Comparison of ENCODE assay signal across 8 cellular contexts in genomic region chr22:19448076-19448607, GRCh38. TPM values are rescaled to one million over a fixed set of nuclear protein-coding genes. Genes with fewer than 3 reads are reported as not detected.
A peak's percentile ranks its signal among the peaks of the same experiment; 100 is the strongest.
DNase-seq lines count a peak whose midpoint lies in the region; ATAC-seq and TF ChIP-seq lines count a peak whose summit lies in the region.

No MANE protein-coding gene starts in this region.

- H3K4me3 Mint-ChIP-seq in dendritic cell treated with granulocyte-macrophage colony-stimulating factor and Interleukin-4, amounts not matched to agents 40 ng/mL and 50 ng/mL, for 4 days: peak overlapping the region; percentile 96

- H3K27me3 ChIP-seq in IMR-90 (ENCODE audit: control insufficient read depth, insufficient read depth, low read length) (no peaks in the 10 kb centered on the region), SJSA1 (replicated peaks) (no peaks in the 10 kb centered on the region), liver (ENCODE audit: control insufficient read depth in 4 of 4, insufficient read depth in 4 of 4, low read length in 3 of 4) (no peaks in the 10 kb centered on the region)

- peak; percentile 68 for DNase-seq in DMS153 treated with DMSO at 0.1 percent for 48 hours (lab: John Stamatoyannopoulos, UW; ENCODE audit: unreplicated experiment)
- DNase-seq in IMR-90: peak; percentile 43
- no peak for DNase-seq in SJSA1 (ENCODE audit: low read depth in 1 of 2, low spot score in 2 of 2)
- no peak for DNase-seq in HUDEP-2 (lab: John Stamatoyannopoulos, UW; ENCODE audit: unreplicated experiment in 76 of 76)

- H3K4ac ChIP-seq in IMR-90 (ENCODE audit: low read depth, low read length): peak overlapping the region; percentile 76

- H3K4me3 ChIP-seq in IMR-90 (ENCODE audit: insufficient read depth, low read depth, low read length): peak overlapping the region; percentile 81
- H3K4me3 ChIP-seq in SJSA1: peak overlapping the region; percentile 95
- H3K4me3 ChIP-seq in liver (ENCODE audit: low read depth in 1 of 3, low read length in 3 of 3): peak overlapping the region; percentile 68 to 91 (median 89)

- 10% methylated on average over 6 of the region's 14 CpGs; no CpG with 5 or more reads in 1 of the 2 experiments for WGBS in IMR-90 (ENCODE audit: extremely low coverage in 2 of 2, insufficient read length in 1 of 2), 2 experiments
- 23% methylated on average over 14 of the region's 14 CpGs for WGBS in liver

- TF ChIP-seq RAD21 in IMR-90 (IDR thresholded peaks at IDR 0.05; ENCODE audit: low read length) (no peak), liver (IDR thresholded peaks at IDR 0.05) (no peak)

- peaks cover 41% of the 10 kb centered on the region for H3K4me1 Mint-ChIP-seq in dendritic cell treated with granulocyte-macrophage colony-stimulating factor and Interleukin-4, amounts not matched to agents 40 ng/mL and 50 ng/mL, for 4 days (ENCODE audit: low read depth)

- POLR2A ChIA-PET in IMR-90 (lab: Charles Lee; ENCODE audit: unreplicated experiment): no interaction called here

- H3K4me2 ChIP-seq in IMR-90 (ENCODE audit: low read depth, low read length): peak overlapping the region; percentile 98

- TF ChIP-seq CTCF in IMR-90 (conservative IDR thresholded peaks at IDR 0.05; ENCODE audit: low read depth, low read length) (no peak), liver (IDR thresholded peaks at IDR 0.05; ENCODE audit: low read depth, low read length, missing input control) (no peak)

- H2BK15ac ChIP-seq in IMR-90 (ENCODE audit: low read depth, low read length): no peak overlapping the region

- peaks cover 23 to 35% of the 10 kb centered on the region in 2 experiments; a peak in 3 of 4 replicates for H3K79me1 ChIP-seq in IMR-90 (ENCODE audit: low read depth in 1 of 2, low read length in 2 of 2)

- H4K5ac ChIP-seq in IMR-90 (ENCODE audit: low read depth, low read length): peak overlapping the region; percentile 58

- H3K36me3 ChIP-seq in IMR-90 (ENCODE audit: control insufficient read depth, insufficient read depth, low read length) (peaks cover 27% of the 10 kb centered on the region), SJSA1 (peaks cover 80% of the 10 kb centered on the region), liver (ENCODE audit: control insufficient read depth in 4 of 4, insufficient read depth in 3 of 4, low read depth in 1 of 4, low read length in 3 of 4) (peaks cover 0 to 33% (median 20%) of the 10 kb centered on the region in 4 donors)

- H2BK20ac ChIP-seq in IMR-90 (ENCODE audit: low read depth, low read length): no peak overlapping the region

- peaks cover 10% of the 10 kb centered on the region for H3K9me1 ChIP-seq in IMR-90 (ENCODE audit: insufficient read depth, low read length)

- peak; percentile 22 for ATAC-seq in GM21367 (IDR thresholded peaks at IDR 0.05; ENCODE audit: unreplicated experiment)
- peak; percentile 62 for ATAC-seq in IMR-90 (ENCODE audit: low read depth)

- H3K9me3 ChIP-seq in IMR-90 (ENCODE audit: control insufficient read depth, insufficient read depth, low read length) (no peaks in the 10 kb centered on the region), SJSA1 (replicated peaks) (no peaks in the 10 kb centered on the region), liver (ENCODE audit: control insufficient read depth in 4 of 4, low read length in 3 of 4) (no peaks in the 10 kb centered on the region)

- in situ Hi-C loops in IMR-90 (cut with MboI; ENCODE audit: low sequenced_read_pairs): loop anchor here (10.0 kb wide), 1 partner anchor 63 kb away; no protein-coding TSS in a partner anchor

- peak overlapping the region; percentile 82 for H3K27ac Mint-ChIP-seq in dendritic cell treated with granulocyte-macrophage colony-stimulating factor and Interleukin-4, amounts not matched to agents 40 ng/mL and 50 ng/mL, for 4 days

- H3K56ac ChIP-seq in IMR-90 (ENCODE audit: extremely low read depth, insufficient read depth, low read length): peak overlapping the region; percentile 26; the same call in 1 of the 2 replicates

- H3K18ac ChIP-seq in IMR-90 (ENCODE audit: low read depth, low read length): peak overlapping the region; percentile 16; the same call in 1 of the 2 replicates

- H4K91ac ChIP-seq in IMR-90 (ENCODE audit: insufficient read depth, low read depth, low read length): peak overlapping the region; percentile 50; the same call in 1 of the 2 replicates

- peak overlapping the region; percentile 67 for H3K27ac ChIP-seq in IMR-90 (ENCODE audit: insufficient read depth, low read length)
- H3K27ac ChIP-seq in SJSA1: peak overlapping the region; percentile 32
- H3K27ac ChIP-seq in liver (ENCODE audit: low read depth in 1 of 2, low read length in 2 of 2): peak overlapping the region; percentile 93 to 97
- peak overlapping the region; percentile 87 for H3K27ac ChIP-seq in temporal lobe (ENCODE audit: low read depth, low read length)

- H2BK5ac ChIP-seq in IMR-90 (ENCODE audit: low read depth, low read length, poor library complexity, severe bottlenecking): peak overlapping the region; percentile 58

- no peaks in the 10 kb centered on the region for H3K9me3 Mint-ChIP-seq in dendritic cell treated with granulocyte-macrophage colony-stimulating factor and Interleukin-4, amounts not matched to agents 40 ng/mL and 50 ng/mL, for 4 days

- no peaks in the 10 kb centered on the region for H3K27me3 Mint-ChIP-seq in dendritic cell treated with granulocyte-macrophage colony-stimulating factor and Interleukin-4, amounts not matched to agents 40 ng/mL and 50 ng/mL, for 4 days

- peak overlapping the region; percentile 55 for H2AK5ac ChIP-seq in IMR-90 (ENCODE audit: low read depth, low read length)

- intact Hi-C loops in IMR-90 (cut with micrococcal nuclease): no loop called here
- intact Hi-C loops in dendritic cell treated with granulocyte-macrophage colony-stimulating factor and Interleukin-4, amounts not matched to agents 40 ng/mL and 50 ng/mL, for 4 days (cut with micrococcal nuclease): no loop called here

- CTCF ChIA-PET in IMR-90 (lab: Yijun Ruan, JAX): no interaction called here

- peak overlapping the region; percentile 25; the same call in 1 of the 2 replicates for H2BK120ac ChIP-seq in IMR-90 (ENCODE audit: low read depth, low read length)

- peak overlapping the region; percentile 83 for H3K14ac ChIP-seq in IMR-90 (replicated peaks; ENCODE audit: low read depth, low read length)

- peaks cover 46% of the 10 kb centered on the region for H3K36me3 Mint-ChIP-seq in dendritic cell treated with granulocyte-macrophage colony-stimulating factor and Interleukin-4, amounts not matched to agents 40 ng/mL and 50 ng/mL, for 4 days (ENCODE audit: low read depth)

- peak overlapping the region; percentile 91 for H3K23ac ChIP-seq in IMR-90 (ENCODE audit: low read depth, low read length)

- peak overlapping the region; percentile 56 for H2AK9ac ChIP-seq in IMR-90 (replicated peaks; ENCODE audit: low read depth, low read length, poor library complexity)

- H4K20me1 ChIP-seq in IMR-90 (ENCODE audit: insufficient read depth, low read length): 0 out of 2 replicates have a peak, but pooled peaks cover 5% of the 10 kb centered on the region

- BruUV-seq in IMR-90 (replicated peaks; lab: Mats Ljungman, UMichigan): no TSS peak

- peaks cover 9% of the 10 kb centered on the region for H3K4me1 ChIP-seq in IMR-90 (ENCODE audit: control insufficient read depth, insufficient read depth, low read length)
- peaks cover 11% of the 10 kb centered on the region; the same call in 1 of the 2 replicates for H3K4me1 ChIP-seq in SJSA1 (replicated peaks)
- H3K4me1 ChIP-seq in liver (ENCODE audit: control insufficient read depth in 4 of 4, insufficient read depth in 4 of 4, low read length in 3 of 4): peaks cover 4 to 19% (median 12%) of the 10 kb centered on the region in 4 donors

- H4K8ac ChIP-seq in IMR-90 (ENCODE audit: low read depth in 2 of 2, low read length in 2 of 2): peak overlapping the region; percentile 77 to 91

- TF ChIP-seq POLR2A in IMR-90 (IDR thresholded peaks at IDR 0.05; ENCODE audit: low read depth, low read length): no peak

- dilution Hi-C loops in IMR-90 (cut with HindIII; ENCODE audit: low sequenced_read_pairs, unreplicated experiment): no loop called here

- H2AFZ ChIP-seq in IMR-90 (replicated peaks; ENCODE audit: low read length, poor library complexity): peak overlapping the region; percentile 96

- H3K9ac ChIP-seq in IMR-90 (ENCODE audit: low read depth, low read length) (peak overlapping the region; percentile 84), liver (ENCODE audit: low read depth in 1 of 2, low read length in 2 of 2) (peak overlapping the region in 1 of 2 donors; percentile 36)

RNA-seq across cellular contexts. Expression of gene C22orf39, which starts 0.6 kb away (rescaled TPM):
- total RNA-seq in IMR-90 (2012; rRNA removed) (8.2 and 9.2 TPM in 2 replicates), liver (10 to 100 TPM; 12.4 to 22.4 TPM), temporal lobe (30.2 TPM)
- polyA plus RNA-seq in IMR-90 (2012; rRNA removed) (8.9 and 10.2 TPM in 2 replicates), liver (10 to 100 TPM; 11.3 to 14.6 TPM)
- 11.9 and 14.7 TPM in 2 replicates for polyA plus RNA-seq in IMR-90 (2012; cell fraction: cytosol; rRNA removed)
- polyA plus RNA-seq in IMR-90 (2012; cell fraction: nucleus; rRNA removed; ENCODE audit: low replicate concordance): 7.8 and 8.0 TPM in 2 replicates
- total RNA-seq in SJSA1 (2014; rRNA removed; shearing (Covaris generic)): 42.7 and 43.2 TPM in 2 replicates

RNA-seq across cellular contexts. Expression of gene MRPL40, which starts 15.8 kb away (rescaled TPM):
- total RNA-seq in IMR-90 (2012; rRNA removed) (37.5 and 48.9 TPM in 2 replicates), liver (10 to 100 TPM; 11.3 to 26.4 TPM), temporal lobe (8.4 TPM)
- polyA plus RNA-seq in IMR-90 (2012; rRNA removed) (36.7 and 38.0 TPM in 2 replicates), liver (10 to 100 TPM; 28.9 to 52.0 TPM)
- 11.3 and 15.3 TPM in 2 replicates for polyA plus RNA-seq in IMR-90 (2012; cell fraction: cytosol; rRNA removed)
- 3.0 and 12.5 TPM in 2 replicates for polyA plus RNA-seq in IMR-90 (2012; cell fraction: nucleus; rRNA removed; ENCODE audit: low replicate concordance)
- total RNA-seq in SJSA1 (2014; rRNA removed; shearing (Covaris generic)): 54.3 and 65.2 TPM in 2 replicates

RNA-seq across cellular contexts. Expression of gene HIRA, which starts 16.6 kb away (rescaled TPM):
- 13.9 and 14.5 TPM in 2 replicates for total RNA-seq in IMR-90 (2012; rRNA removed)
- 22.6 and 24.2 TPM in 2 replicates for polyA plus RNA-seq in IMR-90 (2012; rRNA removed)
- 13.5 and 19.1 TPM in 2 replicates for polyA plus RNA-seq in IMR-90 (2012; cell fraction: cytosol; rRNA removed)
- 20.6 and 27.4 TPM in 2 replicates for polyA plus RNA-seq in IMR-90 (2012; cell fraction: nucleus; rRNA removed; ENCODE audit: low replicate concordance)
- total RNA-seq in SJSA1 (2014; rRNA removed; shearing (Covaris generic)): 7.7 and 17.2 TPM in 2 replicates
- 10 to 100 TPM; 24.5 to 32.5 TPM for total RNA-seq in liver
- polyA plus RNA-seq in liver: 10 to 100 TPM in 1 of 2 donors, 1 to 10 TPM in 1; 4.1 to 21.6 TPM
- total RNA-seq in temporal lobe: 21.4 TPM

RNA-seq across cellular contexts. Expression of gene UFD1, which starts 30.9 kb away (rescaled TPM):
- total RNA-seq in IMR-90 (2012; rRNA removed) (138 and 152 TPM in 2 replicates), liver (10 to 100 TPM; 28.2 to 46.2 TPM), temporal lobe (18.4 TPM)
- polyA plus RNA-seq in IMR-90 (2012; rRNA removed) (149 and 153 TPM in 2 replicates), liver (10 to 100 TPM; 63.0 to 64.2 TPM)
- 92.0 and 129 TPM in 2 replicates for polyA plus RNA-seq in IMR-90 (2012; cell fraction: cytosol; rRNA removed)
- polyA plus RNA-seq in IMR-90 (2012; cell fraction: nucleus; rRNA removed; ENCODE audit: low replicate concordance): 67.8 and 81.3 TPM in 2 replicates
- 128 and 158 TPM in 2 replicates for total RNA-seq in SJSA1 (2014; rRNA removed; shearing (Covaris generic))

RNA-seq across cellular contexts. Expression of gene CDC45, which starts 31.6 kb away (rescaled TPM):
- total RNA-seq in IMR-90 (2012; rRNA removed) (37.5 and 44.6 TPM in 2 replicates), liver (10 to 100 TPM in 1 of 2 donors, under 1 TPM in 1; 0.33 to 15.5 TPM), temporal lobe (0.49 TPM)
- polyA plus RNA-seq in IMR-90 (2012; rRNA removed) (20.0 and 22.7 TPM in 2 replicates), liver (1 to 10 TPM in 1 of 2 donors, under 1 TPM in 1; 0.43 to 1.4 TPM)
- 7.7 and 9.1 TPM in 2 replicates for polyA plus RNA-seq in IMR-90 (2012; cell fraction: cytosol; rRNA removed)
- polyA plus RNA-seq in IMR-90 (2012; cell fraction: nucleus; rRNA removed; ENCODE audit: low replicate concordance): 24.8 and 25.7 TPM in 2 replicates
- total RNA-seq in SJSA1 (2014; rRNA removed; shearing (Covaris generic)): 59.6 and 72.5 TPM in 2 replicates

Comparison
In these comparisons a context has a peak if more than half of its experiments do, and no peak if none do; other contexts are left out.
1. DNase-seq: peak in DMS153 treated with DMSO at 0.1 percent for 48 hours (single experiment) and IMR-90 (single experiment); none in SJSA1 (0 of 2) and HUDEP-2 (0 of 76).
2. H3K27ac ChIP-seq: peak in every context shown above with its lines; median percentile 95 in liver; 87 in temporal lobe; 67 in IMR-90; 32 in SJSA1.
3. Peak in every context shown above with its lines, with median percentiles within 50 percentile points of each other: H3K4me3 ChIP-seq.